ENCODE assay signal across 8 cellular contexts in genomic region chr4:88737304-88738015, GRCh38. TPM values are rescaled to one million over a fixed set of nuclear protein-coding genes. Genes with fewer than 3 reads are reported as not detected.
DNase-seq lines count a peak whose midpoint lies in the region; ATAC-seq, FAIRE-seq and TF ChIP-seq lines count a peak whose summit lies in the region.

No MANE protein-coding gene starts in this region.

- DNase-seq in KBM-7 (peak; percentile 8), colonic mucosa (peak; percentile 36), retinal pigment epithelial cell (ENCODE audit: low read depth) (no peak), urothelium cell line (ENCODE audit: low spot score) (no peak), NCI-H446 (lab: John Stamatoyannopoulos, UW) (no peak), middle frontal gyrus (ENCODE audit: extremely low spot score, low spot score) (no peak)

- in situ Hi-C loops in KBM-7 (cut with MboI; ENCODE audit: low pct_unique_long_range_greater_than_20kb, low sequenced_read_pairs), result no loop called here

- peak; percentile 91 for ATAC-seq in GM21576 (IDR thresholded peaks at IDR 0.05; ENCODE audit: unreplicated experiment)

- H3K4me1 ChIP-seq in colonic mucosa, result no peaks in the 10 kb centered on the region

- H3K4me3 ChIP-seq in GM08714 (ENCODE audit: low read length), result peak overlapping the region; percentile 9; the same call in 1 of the 2 replicates
- H3K4me3 ChIP-seq in colonic mucosa, result no peak overlapping the region
- peak overlapping the region; percentile 4 for H3K4me3 ChIP-seq in retinal pigment epithelial cell (ENCODE audit: low read length)

- no peaks in the 10 kb centered on the region for H3K27me3 ChIP-seq in colonic mucosa

- no peaks in the 10 kb centered on the region for H3K9me3 ChIP-seq in colonic mucosa

- no peak for FAIRE-seq in urothelium cell line (lab: Jason Lieb, UNC)

- H3K9ac ChIP-seq in colonic mucosa (ENCODE audit: low read depth in 2 of 2, low read length in 2 of 2), result no peak overlapping the region

- H3K36me3 ChIP-seq in colonic mucosa, result no peaks in the 10 kb centered on the region

- no peak overlapping the region for H3K27ac ChIP-seq in colonic mucosa

- TF ChIP-seq CTCF in colonic mucosa (IDR thresholded peaks at IDR 0.05) (no peak), retinal pigment epithelial cell (conservative IDR thresholded peaks at IDR 0.05; ENCODE audit: low read depth, low read length) (no peak)

- intact Hi-C loops in colonic mucosa (cut with DNase I), result no loop called here

RNA-seq across cellular contexts. Expression of gene NAP1L5, which starts 39.8 kb away (rescaled TPM):
- total RNA-seq in colonic mucosa, result 1 to 10 TPM; 1.5 to 2.4 TPM

Comparison
In these comparisons a context has a peak if more than half of its experiments do, and no peak if none do; other contexts are left out.
1. DNase-seq: peak in KBM-7 (single experiment) and colonic mucosa (single experiment); none in retinal pigment epithelial cell (single experiment), urothelium cell line (single experiment), NCI-H446 (0 of 2) and middle frontal gyrus (single experiment).